13 cellular contexts compared by ENCODE assay signal in genomic region chr2:239109041-239109915, GRCh38.
DNase-seq lines count a peak whose midpoint lies in the region; ATAC-seq and TF ChIP-seq lines count a peak whose summit lies in the region.
"Had no signal": no experiment of that assay in that cellular context is flagged by ENCODE, and none has a peak within 500 bp of the region (broad histone marks: within the 10 kb centered on the region; RNA-seq: fewer than 3 reads in every experiment).

No MANE protein-coding gene starts in this region.

- intact Hi-C loops in PC-3 (cut with micrococcal nuclease): loop anchor here (5.0 kb wide), 1 partner anchor 137 kb away; no protein-coding TSS in a partner anchor

- DNase-seq in NCI-H1092 treated with DMSO at 0.1 percent for 48 hours (lab: John Stamatoyannopoulos, UW): peak; percentile 16
- DNase-seq in NCI-H1092 (lab: John Stamatoyannopoulos, UW): no peak
- DNase-seq in PC-3: peak; percentile 19
- peak; percentile 16 to 23 for DNase-seq in foreskin keratinocyte
- no peak for DNase-seq in T-helper 2 cell
- DNase-seq in endodermal cell: no peak
- DNase-seq in activated CD4-positive, alpha-beta memory T cell treated with anti-CD3 and anti-CD28 coated beads, Interleukin-2, amount 10 ng/mL, durations not matched to agents 7 days and 5 days: no peak
- DNase-seq: activated T-cell treated with anti-CD3 and anti-CD28 coated beads, Interleukin-2, amount 50 U/mL, for 72 hours; central memory CD4-positive, alpha-beta T cell; NCI-H1930; retina; SIG-M5 had no signal

- H3K4me1 ChIP-seq in PC-3 (ENCODE audit: insufficient read depth, low read length) (0 out of 2 replicates have a peak, but pooled peaks cover 2% of the 10 kb centered on the region), foreskin keratinocyte (no peaks in the 10 kb centered on the region), endodermal cell (ENCODE audit: control insufficient read depth, insufficient read depth, low read length) (no peaks in the 10 kb centered on the region)

- TF ChIP-seq CTCF in PC-3 (conservative IDR thresholded peaks at IDR 0.05; ENCODE audit: low read depth, low read length) (no peak), foreskin keratinocyte (conservative IDR thresholded peaks at IDR 0.05) (no peak), endodermal cell (conservative IDR thresholded peaks at IDR 0.05) (no peak)

- H3K9ac ChIP-seq in PC-3 (ENCODE audit: low read length): no peak overlapping the region
- no peak overlapping the region for H3K9ac ChIP-seq in endodermal cell (ENCODE audit: extremely low read depth, low read length, poor library complexity, severe bottlenecking)

- no peak overlapping the region for H3K4me3 ChIP-seq in PC-3 (ENCODE audit: low read length)
- H3K4me3 ChIP-seq in endodermal cell (ENCODE audit: low read length): no peak overlapping the region

- ATAC-seq in PC-3 (no peak; the same call in 1 of the 2 replicates), foreskin keratinocyte (no peak)
- ATAC-seq: activated T-cell treated with anti-CD3 and anti-CD28 coated beads, Interleukin-2, amount 50 U/mL, for 72 hours had no signal

- H3K9me3 ChIP-seq in PC-3 (ENCODE audit: low read length): no peaks in the 10 kb centered on the region
- H3K9me3 ChIP-seq in endodermal cell (ENCODE audit: control insufficient read depth, low read length): no peaks in the 10 kb centered on the region

- POLR2A ChIA-PET in PC-3 (lab: Charles Lee; ENCODE audit: unreplicated experiment): no interaction called here
- POLR2A ChIA-PET in activated CD4-positive, alpha-beta memory T cell treated with anti-CD3 and anti-CD28 coated beads, Interleukin-2, amount 10 ng/mL, durations not matched to agents 7 days and 5 days (lab: Charles Lee): no interaction called here

- H3K4me3 Mint-ChIP-seq in endodermal cell: no peak overlapping the region
- no peak overlapping the region for H3K4me3 Mint-ChIP-seq in activated CD4-positive, alpha-beta memory T cell treated with anti-CD3 and anti-CD28 coated beads, Interleukin-2, amount 10 ng/mL, durations not matched to agents 7 days and 5 days
- H3K4me3 Mint-ChIP-seq: activated T-cell treated with anti-CD3 and anti-CD28 coated beads, Interleukin-2, amount 50 U/mL, for 72 hours had no signal

- no peaks in the 10 kb centered on the region for H3K27me3 Mint-ChIP-seq in endodermal cell (ENCODE audit: insufficient read depth)
- H3K27me3 Mint-ChIP-seq in activated CD4-positive, alpha-beta memory T cell treated with anti-CD3 and anti-CD28 coated beads, Interleukin-2, amount 10 ng/mL, durations not matched to agents 7 days and 5 days: no peaks in the 10 kb centered on the region

- H2AFZ ChIP-seq in PC-3 (ENCODE audit: low read length): no peak overlapping the region

- H3K79me2 ChIP-seq in PC-3 (ENCODE audit: low read length): no peaks in the 10 kb centered on the region

- no peaks in the 10 kb centered on the region for H3K4me1 Mint-ChIP-seq in endodermal cell
- H3K4me1 Mint-ChIP-seq in activated CD4-positive, alpha-beta memory T cell treated with anti-CD3 and anti-CD28 coated beads, Interleukin-2, amount 10 ng/mL, durations not matched to agents 7 days and 5 days: no peaks in the 10 kb centered on the region

- no TSS peak for BruUV-seq in PC-3 (replicated peaks; lab: Mats Ljungman, UMichigan)

- no peaks in the 10 kb centered on the region for H3F3A ChIP-seq in PC-3 (ENCODE audit: low read length, unreplicated experiment)

- H4K20me1 ChIP-seq in PC-3 (ENCODE audit: low read length): no peaks in the 10 kb centered on the region

- WGBS in endodermal cell (ENCODE audit: insufficient coverage in 1 of 2, insufficient read length in 1 of 2), 2 experiments: 91 to 99% methylated on average over 18 to 19 of the region's 19 CpGs

- no peak overlapping the region for H3K27ac Mint-ChIP-seq in endodermal cell
- H3K27ac Mint-ChIP-seq in activated CD4-positive, alpha-beta memory T cell treated with anti-CD3 and anti-CD28 coated beads, Interleukin-2, amount 10 ng/mL, durations not matched to agents 7 days and 5 days: no peak overlapping the region
- H3K27ac Mint-ChIP-seq: activated T-cell treated with anti-CD3 and anti-CD28 coated beads, Interleukin-2, amount 50 U/mL, for 72 hours had no signal

- CTCF ChIA-PET in PC-3 (lab: Charles Lee): no interaction called here
- CTCF ChIA-PET in activated CD4-positive, alpha-beta memory T cell treated with anti-CD3 and anti-CD28 coated beads, Interleukin-2, amount 10 ng/mL, durations not matched to agents 7 days and 5 days (lab: Charles Lee): no interaction called here

- peaks cover 14% of the 10 kb centered on the region for H3K36me3 Mint-ChIP-seq in endodermal cell (ENCODE audit: low read depth)
- peaks cover 17% of the 10 kb centered on the region for H3K36me3 Mint-ChIP-seq in activated CD4-positive, alpha-beta memory T cell treated with anti-CD3 and anti-CD28 coated beads, Interleukin-2, amount 10 ng/mL, durations not matched to agents 7 days and 5 days (ENCODE audit: low read depth)

- no peaks in the 10 kb centered on the region for H3K9me3 Mint-ChIP-seq in endodermal cell
- no peaks in the 10 kb centered on the region for H3K9me3 Mint-ChIP-seq in activated CD4-positive, alpha-beta memory T cell treated with anti-CD3 and anti-CD28 coated beads, Interleukin-2, amount 10 ng/mL, durations not matched to agents 7 days and 5 days
- H3K9me3 Mint-ChIP-seq: activated T-cell treated with anti-CD3 and anti-CD28 coated beads, Interleukin-2, amount 50 U/mL, for 72 hours had no signal

- H3K36me3 ChIP-seq in PC-3 (ENCODE audit: low read depth, low read length) (no peaks in the 10 kb centered on the region), endodermal cell (ENCODE audit: control insufficient read depth, insufficient read depth, low read length) (peaks cover 15% of the 10 kb centered on the region)

- H3K27me3 ChIP-seq in PC-3 (ENCODE audit: low read length) (no peaks in the 10 kb centered on the region), foreskin keratinocyte (no peaks in the 10 kb centered on the region), endodermal cell (ENCODE audit: control insufficient read depth, insufficient read depth, low read length, poor library complexity, severe bottlenecking) (no peaks in the 10 kb centered on the region)

- no peaks in the 10 kb centered on the region for H3K9me2 ChIP-seq in PC-3 (replicated peaks; ENCODE audit: low read length)

- H3K27ac ChIP-seq in PC-3 (ENCODE audit: low read length): no peak overlapping the region
- H3K27ac ChIP-seq in foreskin keratinocyte: no peak overlapping the region
- peak overlapping the region; percentile 48 for H3K27ac ChIP-seq in temporal lobe (ENCODE audit: low read depth, low read length)
- H3K27ac ChIP-seq in endodermal cell (ENCODE audit: low read depth, low read length): no peak overlapping the region

- H3K4me2 ChIP-seq in PC-3 (ENCODE audit: low read length): no peak overlapping the region

Comparison
In these comparisons a context has a peak if more than half of its experiments do, and no peak if none do; other contexts are left out.
1. DNase-seq: peak in NCI-H1092 treated with DMSO at 0.1 percent for 48 hours (single experiment), PC-3 (single experiment) and foreskin keratinocyte (2 of 2); none in NCI-H1092 (single experiment), T-helper 2 cell (0 of 5), endodermal cell (single experiment) and activated CD4-positive, alpha-beta memory T cell treated with anti-CD3 and anti-CD28 coated beads, Interleukin-2, amount 10 ng/mL, durations not matched to agents 7 days and 5 days (single experiment).